3 cellular contexts compared by ENCODE assay signal in genomic region chr13:109608032-109608431, GRCh38.
"Had no signal": no experiment of that assay in that cellular context is flagged by ENCODE, and none has a peak within 500 bp of the region (broad histone marks: within the 10 kb centered on the region; RNA-seq: fewer than 3 reads in every experiment).

No MANE protein-coding gene starts in this region.

- H3K4me3 ChIP-seq: GM12878 had no signal

- DNase-seq: GDM1, GF-D8 had no signal
